ENCODE assay signal across 1 cellular context in the genomic region with DNA sequence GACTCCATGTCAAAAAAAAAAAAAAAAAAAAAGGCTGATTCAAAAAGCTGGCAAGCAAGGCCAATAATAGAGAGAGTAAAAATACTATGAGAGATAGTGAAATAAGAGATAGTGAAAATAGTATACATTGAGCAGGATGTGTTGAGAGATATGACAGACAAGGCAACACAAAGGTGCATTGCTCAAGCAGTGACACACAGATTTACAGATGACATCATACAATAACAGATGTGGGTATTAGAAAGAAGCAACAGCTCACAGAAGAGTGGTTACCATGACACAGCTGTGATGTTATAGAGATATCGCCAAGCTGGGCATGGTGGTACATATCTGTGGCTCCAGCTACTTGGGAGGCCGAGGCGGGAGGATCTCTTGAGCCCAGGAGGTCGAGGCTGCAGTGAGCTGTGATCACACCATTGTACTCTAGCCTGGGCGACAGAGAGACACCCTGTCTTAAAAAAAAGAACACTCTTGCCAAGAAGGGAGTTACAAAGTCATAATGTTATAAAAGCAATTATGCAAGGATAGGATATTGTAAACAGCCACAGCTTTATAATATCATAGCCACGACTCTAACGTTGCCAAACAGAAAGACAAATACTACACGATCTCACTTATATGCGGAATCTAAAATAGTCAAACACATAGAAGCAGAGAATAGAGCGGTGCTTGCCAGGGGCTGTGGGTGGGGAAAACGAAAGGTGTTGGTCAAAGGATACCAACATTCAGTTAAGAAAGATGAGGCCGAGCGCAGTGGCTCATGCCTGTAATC.
A peak's percentile ranks its signal among the peaks of the same experiment; 100 is the strongest.
TF ChIP-seq lines count a peak whose summit lies in the region.

No MANE protein-coding gene starts in this region.

TF ChIP-seq in endothelial cell of umbilical vein, 7 proteins besides CTCF, POLR2A, EP300 and RAD21:
- peak; percentile 7 for TF ChIP-seq JUN (IDR thresholded peaks at IDR 0.05; ENCODE audit: borderline replicate concordance, insufficient read depth, insufficient read length, low read depth)
- no peak for TF ChIP-seq FOS (IDR thresholded peaks at IDR 0.05; ENCODE audit: borderline replicate concordance, insufficient read depth, low read length)
